In genomic region chr3:23945903-23946751, GRCh38 we compare ENCODE assay signal across 8 cellular contexts. TPM values are rescaled to one million over a fixed set of nuclear protein-coding genes. Genes with fewer than 3 reads are reported as not detected.
DNase-seq lines count a peak whose midpoint lies in the region; ATAC-seq and TF ChIP-seq lines count a peak whose summit lies in the region.

No MANE protein-coding gene starts in this region.

- H3K27me3 Mint-ChIP-seq in CD4-positive, CD25-positive, alpha-beta regulatory T cell, result peaks cover 22% of the 10 kb centered on the region
- peaks cover 29% of the 10 kb centered on the region for H3K27me3 Mint-ChIP-seq in dendritic cell treated with granulocyte-macrophage colony-stimulating factor and Interleukin-4, amounts not matched to agents 40 ng/mL and 50 ng/mL, for 4 days

- DNase-seq in CD4-positive, CD25-positive, alpha-beta regulatory T cell, result peak; percentile 96 to 97 (median 97)
- DNase-seq in NCI-H69 (lab: John Stamatoyannopoulos, UW), result peak; percentile 97
- DNase-seq in activated CD4-positive, alpha-beta T cell treated with anti-CD3 and anti-CD28 coated beads, Interleukin-2, amount 50 U/mL, for 24 hours (ENCODE audit: low read depth in 1 of 2, low spot score in 1 of 2), result peak; percentile 94 to 97
- peak; percentile 98 for DNase-seq in stimulated activated CD4-positive, alpha-beta T cell treated with anti-CD3 and anti-CD28 coated beads, Interleukin-4, amount 100 ng/mL, for 1 hour

- TF ChIP-seq CTCF in liver (IDR thresholded peaks at IDR 0.05; ENCODE audit: low read depth, low read length, missing input control), result no peak

- H3K4me3 Mint-ChIP-seq in CD4-positive, CD25-positive, alpha-beta regulatory T cell, result peak overlapping the region; percentile 86 to 94 (median 89)
- H3K4me3 Mint-ChIP-seq in dendritic cell treated with granulocyte-macrophage colony-stimulating factor and Interleukin-4, amounts not matched to agents 40 ng/mL and 50 ng/mL, for 4 days, result peak overlapping the region; percentile 96

- peak overlapping the region; percentile 85 for H3K4me3 ChIP-seq in CD4-positive, CD25-positive, alpha-beta regulatory T cell (ENCODE audit: low read depth, low read length)
- H3K4me3 ChIP-seq in liver (ENCODE audit: low read depth in 1 of 3, low read length in 3 of 3), result peak overlapping the region; percentile 64 to 94 (median 74)

- peaks cover 34% of the 10 kb centered on the region for H3K4me1 ChIP-seq in CD4-positive, CD25-positive, alpha-beta regulatory T cell (ENCODE audit: control insufficient read depth, insufficient read depth, low read length, poor library complexity, severe bottlenecking)
- peaks cover 9 to 52% (median 43%) of the 10 kb centered on the region in 4 donors for H3K4me1 ChIP-seq in liver (ENCODE audit: control insufficient read depth in 4 of 4, insufficient read depth in 4 of 4, low read length in 3 of 4)

- intact Hi-C loops in dendritic cell treated with granulocyte-macrophage colony-stimulating factor and Interleukin-4, amounts not matched to agents 40 ng/mL and 50 ng/mL, for 4 days (cut with micrococcal nuclease), result loop anchor here (1.0 kb wide), 1 partner anchor 29 kb away; the partner anchor contains the start of gene RPL15

- no peaks in the 10 kb centered on the region for H3K9me3 ChIP-seq in CD4-positive, CD25-positive, alpha-beta regulatory T cell (ENCODE audit: control insufficient read depth in 2 of 2, low read length in 2 of 2)
- no peaks in the 10 kb centered on the region for H3K9me3 ChIP-seq in liver (ENCODE audit: control insufficient read depth in 4 of 4, low read length in 3 of 4)

- WGBS in liver, result under 1% methylated on average over 89 of the region's 89 CpGs

- no peaks in the 10 kb centered on the region for H3K27me3 ChIP-seq in CD4-positive, CD25-positive, alpha-beta regulatory T cell (ENCODE audit: control insufficient read depth, insufficient read depth, low read length)
- H3K27me3 ChIP-seq in liver (ENCODE audit: control insufficient read depth in 4 of 4, insufficient read depth in 4 of 4, low read length in 3 of 4), result no peaks in the 10 kb centered on the region

- peak overlapping the region; percentile 77 to 89 (median 88) for H3K27ac Mint-ChIP-seq in CD4-positive, CD25-positive, alpha-beta regulatory T cell
- peak overlapping the region; percentile 85 for H3K27ac Mint-ChIP-seq in dendritic cell treated with granulocyte-macrophage colony-stimulating factor and Interleukin-4, amounts not matched to agents 40 ng/mL and 50 ng/mL, for 4 days

- H3K36me3 Mint-ChIP-seq in CD4-positive, CD25-positive, alpha-beta regulatory T cell, result peaks cover 8% of the 10 kb centered on the region
- peaks cover 22% of the 10 kb centered on the region for H3K36me3 Mint-ChIP-seq in dendritic cell treated with granulocyte-macrophage colony-stimulating factor and Interleukin-4, amounts not matched to agents 40 ng/mL and 50 ng/mL, for 4 days (ENCODE audit: low read depth)

- TF ChIP-seq RAD21 in liver (IDR thresholded peaks at IDR 0.05), result no peak

- peaks cover 33 to 57% (median 40%) of the 10 kb centered on the region in 4 donors for H3K4me1 Mint-ChIP-seq in CD4-positive, CD25-positive, alpha-beta regulatory T cell
- H3K4me1 Mint-ChIP-seq in dendritic cell treated with granulocyte-macrophage colony-stimulating factor and Interleukin-4, amounts not matched to agents 40 ng/mL and 50 ng/mL, for 4 days (ENCODE audit: low read depth), result peaks cover 37% of the 10 kb centered on the region

- H3K9me3 Mint-ChIP-seq in CD4-positive, CD25-positive, alpha-beta regulatory T cell, result no peaks in the 10 kb centered on the region
- H3K9me3 Mint-ChIP-seq in dendritic cell treated with granulocyte-macrophage colony-stimulating factor and Interleukin-4, amounts not matched to agents 40 ng/mL and 50 ng/mL, for 4 days, result no peaks in the 10 kb centered on the region

- peak overlapping the region; percentile 26 to 64 for H3K9ac ChIP-seq in liver (ENCODE audit: low read depth in 1 of 2, low read length in 2 of 2)

- H3K27ac ChIP-seq in CD4-positive, CD25-positive, alpha-beta regulatory T cell (ENCODE audit: insufficient read depth, low read length, poor library complexity, severe bottlenecking), result peak overlapping the region; percentile 93
- peak overlapping the region; percentile 81 to 92 for H3K27ac ChIP-seq in liver (ENCODE audit: low read depth in 1 of 2, low read length in 2 of 2)

- no peaks in the 10 kb centered on the region for H3K36me3 ChIP-seq in CD4-positive, CD25-positive, alpha-beta regulatory T cell (ENCODE audit: control insufficient read depth, insufficient read depth, low read length)
- no peaks in the 10 kb centered on the region for H3K36me3 ChIP-seq in liver (ENCODE audit: control insufficient read depth in 4 of 4, insufficient read depth in 3 of 4, low read depth in 1 of 4, low read length in 3 of 4)

- peak; percentile 81 to 85 for ATAC-seq in CD4-positive, CD25-positive, alpha-beta regulatory T cell (ENCODE audit: low read depth in 2 of 2)
- ATAC-seq in GM19397 (IDR thresholded peaks at IDR 0.05; ENCODE audit: unreplicated experiment) (peak; percentile 80), HG03558 (IDR thresholded peaks at IDR 0.05; ENCODE audit: extremely low read depth, unreplicated experiment) (peak; percentile 41)

TF ChIP-seq in liver, 16 proteins besides CTCF, POLR2A, EP300 and RAD21:
- TF ChIP-seq TAF1 (conservative IDR thresholded peaks at IDR 0.05) (no peak), SP1 (IDR thresholded peaks at IDR 0.05) (no peak), REST (IDR thresholded peaks at IDR 0.05) (no peak), EGR1 (IDR thresholded peaks at IDR 0.05; ENCODE audit: low read depth in 2 of 2) (peak in 1 of 2 donors; percentile 72), HNF4G (IDR thresholded peaks at IDR 0.05) (no peak)

RNA-seq across cellular contexts. Expression of gene NR1D2, which starts 1.0 kb away (rescaled TPM):
- total RNA-seq in CD4-positive, CD25-positive, alpha-beta regulatory T cell, result 113 TPM
- 10 to 100 TPM; 35.9 to 47.5 (median 43.9) TPM for polyA plus RNA-seq in CD4-positive, CD25-positive, alpha-beta regulatory T cell
- total RNA-seq in liver, result 10 to 100 TPM in 1 of 2 donors, 1 to 10 TPM in 1; 8.8 to 25.5 TPM
- polyA plus RNA-seq in liver, result 1 to 10 TPM; 7.3 to 9.7 TPM

RNA-seq across cellular contexts. Expression of gene RPL15, which starts 29.2 kb away (rescaled TPM):
- total RNA-seq in CD4-positive, CD25-positive, alpha-beta regulatory T cell, result 1,532 TPM
- 1,000 to 10,000 TPM; 3,663 to 5,496 (median 4,603) TPM for polyA plus RNA-seq in CD4-positive, CD25-positive, alpha-beta regulatory T cell
- 1,000 to 10,000 TPM in 1 of 2 donors, 100 to 1,000 TPM in 1; 867 to 1,242 TPM for total RNA-seq in liver
- polyA plus RNA-seq in liver, result 1,000 to 10,000 TPM in 1 of 2 donors, 100 to 1,000 TPM in 1; 604 to 1,364 TPM

RNA-seq across cellular contexts. Expression of gene NKIRAS1, which starts 29.3 kb away (rescaled TPM):
- total RNA-seq in CD4-positive, CD25-positive, alpha-beta regulatory T cell, result 2.1 TPM
- 1 to 10 TPM; 3.6 to 5.8 (median 4.1) TPM for polyA plus RNA-seq in CD4-positive, CD25-positive, alpha-beta regulatory T cell
- total RNA-seq in liver, result 10 to 100 TPM in 1 of 2 donors, 1 to 10 TPM in 1; 4.6 to 12.6 TPM
- polyA plus RNA-seq in liver, result 10 to 100 TPM in 1 of 2 donors, 1 to 10 TPM in 1; 5.6 to 11.2 TPM

Comparison
In these comparisons a context has a peak if more than half of its experiments do, and no peak if none do; other contexts are left out.
1. Peak in every context shown above with its lines: DNase-seq, ATAC-seq, H3K4me3 ChIP-seq and H3K27ac ChIP-seq.